Comparison of ENCODE assay signal across 20 cellular contexts in genomic region chr4:87003266-87003665, GRCh38.
"Had no signal": no experiment of that assay in that cellular context is flagged by ENCODE, and none has a peak within 500 bp of the region (broad histone marks: within the 10 kb centered on the region; RNA-seq: fewer than 3 reads in every experiment).

No MANE protein-coding gene starts in this region.

- H3K27ac ChIP-seq: left ventricle myocardium inferior, spleen, uterus, WERI-Rb-1 had no signal

- H3K4me3 ChIP-seq: gastrocnemius medialis, left ventricle myocardium inferior, spleen, tibial nerve, uterus had no signal

- H3K36me3 Mint-ChIP-seq: activated naive CD8-positive, alpha-beta T cell treated with anti-CD3 and anti-CD28 coated beads for 36 hours had no signal

- H3K36me3 ChIP-seq: gastrocnemius medialis, left ventricle myocardium inferior, spleen, tibial nerve, uterus, WERI-Rb-1 had no signal

- DNase-seq: activated CD4-positive, alpha-beta T cell treated with anti-CD3 and anti-CD28 coated beads, Interleukin-2, amount 50 U/mL, for 4 hours; activated naive CD4-positive, alpha-beta T cell; activated naive CD8-positive, alpha-beta T cell treated with anti-CD3 and anti-CD28 coated beads for 36 hours; amniotic stem cell; effector CD4-positive, alpha-beta T cell; gastrocnemius medialis; head of caudate nucleus; left ventricle myocardium inferior; mammary epithelial cell; nephron progenitor cell; nucleus accumbens; posterior cingulate gyrus; retina; spleen; stimulated activated naive CD4-positive, alpha-beta T cell treated with Interleukin-2 at 50 U/mL for 16 hours; uterus had no signal

- ATAC-seq: esophagus mucosa, gastrocnemius medialis had no signal

- H3K9me3 ChIP-seq: gastrocnemius medialis, left ventricle myocardium inferior, spleen, tibial nerve, uterus had no signal

- H3K27ac Mint-ChIP-seq: activated naive CD8-positive, alpha-beta T cell treated with anti-CD3 and anti-CD28 coated beads for 36 hours; activated T-helper 1 cell treated with anti-CD3 and anti-CD28 coated beads, Interleukin-12 subunit alpha, Interleukin-12 subunit beta, Interleukin-2, Interleukin-4 antibody, amounts not matched to agents 30 ng/mL and 10 ng/mL and 1 ng/mL, durations not matched to agents 14 hours and 24 hours and 36 hours; nephron progenitor cell had no signal

- H3K9me3 Mint-ChIP-seq: activated naive CD8-positive, alpha-beta T cell treated with anti-CD3 and anti-CD28 coated beads for 36 hours; activated T-helper 1 cell treated with anti-CD3 and anti-CD28 coated beads, Interleukin-12 subunit alpha, Interleukin-12 subunit beta, Interleukin-2, Interleukin-4 antibody, amounts not matched to agents 30 ng/mL and 10 ng/mL and 1 ng/mL, durations not matched to agents 14 hours and 24 hours and 36 hours; nephron progenitor cell had no signal

- H3K27me3 ChIP-seq: gastrocnemius medialis, spleen, tibial nerve, uterus had no signal

- H3K27me3 Mint-ChIP-seq: activated naive CD8-positive, alpha-beta T cell treated with anti-CD3 and anti-CD28 coated beads for 36 hours had no signal

- H3K4me3 Mint-ChIP-seq: activated naive CD8-positive, alpha-beta T cell treated with anti-CD3 and anti-CD28 coated beads for 36 hours; activated T-helper 1 cell treated with anti-CD3 and anti-CD28 coated beads, Interleukin-12 subunit alpha, Interleukin-12 subunit beta, Interleukin-2, Interleukin-4 antibody, amounts not matched to agents 30 ng/mL and 10 ng/mL and 1 ng/mL, durations not matched to agents 14 hours and 24 hours and 36 hours; nephron progenitor cell had no signal
